In genomic region chr7:105210721-105211205, GRCh38 we compare ENCODE assay signal across 8 cellular contexts.
DNase-seq lines count a peak whose midpoint lies in the region; ATAC-seq, FAIRE-seq and TF ChIP-seq lines count a peak whose summit lies in the region.

No MANE protein-coding gene starts in this region.

- H3K79me2 ChIP-seq in mammary epithelial cell (ENCODE audit: insufficient read depth, low read length) (peaks cover 95% of the 10 kb centered on the region), astrocyte (ENCODE audit: insufficient read depth, low read length) (peaks cover 72% of the 10 kb centered on the region), Karpas-422 (ENCODE audit: low read length) (no peaks in the 10 kb centered on the region)

- ATAC-seq in HG03159 (IDR thresholded peaks at IDR 0.05; ENCODE audit: unreplicated experiment): peak; percentile 91
- ATAC-seq in naive thymus-derived CD4-positive, alpha-beta T cell: peak; percentile 55

- TF ChIP-seq POLR2A in breast epithelium (IDR thresholded peaks at IDR 0.05): no peak

- H4K20me1 ChIP-seq in mammary epithelial cell (ENCODE audit: insufficient read depth, low read length) (no peaks in the 10 kb centered on the region), astrocyte (ENCODE audit: insufficient read depth, low read length) (peaks cover 84% of the 10 kb centered on the region), Karpas-422 (ENCODE audit: insufficient read depth, low read depth, low read length) (peaks cover 48% of the 10 kb centered on the region)

- H3K27ac Mint-ChIP-seq in astrocyte (ENCODE audit: unreplicated experiment): no peak overlapping the region
- H3K27ac Mint-ChIP-seq in naive thymus-derived CD4-positive, alpha-beta T cell: peak overlapping the region; percentile 43 to 87 (median 82)

- H3K4me2 ChIP-seq in mammary epithelial cell (ENCODE audit: insufficient read depth, low read depth, low read length): no peak overlapping the region
- no peak overlapping the region for H3K4me2 ChIP-seq in astrocyte (ENCODE audit: low read length)
- H3K4me2 ChIP-seq in Karpas-422 (ENCODE audit: low read depth, low read length, poor library complexity, severe bottlenecking): no peak overlapping the region

- H3K9ac ChIP-seq in mammary epithelial cell (ENCODE audit: insufficient read depth, low read length) (no peak overlapping the region), astrocyte (ENCODE audit: low read length) (no peak overlapping the region), Karpas-422 (ENCODE audit: low read length) (no peak overlapping the region)

- peaks cover 13% of the 10 kb centered on the region for H3K4me1 Mint-ChIP-seq in astrocyte (ENCODE audit: low read depth, unreplicated experiment)
- H3K4me1 Mint-ChIP-seq in naive thymus-derived CD4-positive, alpha-beta T cell: peaks cover 40 to 99% (median 90%) of the 10 kb centered on the region in 7 donors

- DNase-seq in breast epithelium (ENCODE audit: low spot score in 2 of 2) (no peak), mammary epithelial cell (no peak), astrocyte (ENCODE audit: low read depth) (peak; percentile 35), Karpas-422 (no peak), AG08395 (ENCODE audit: low spot score) (no peak)
- DNase-seq in naive thymus-derived CD4-positive, alpha-beta T cell: peak in 2 of 9 donors; percentile 8 to 9
- no peak for DNase-seq in activated effector memory CD4-positive, alpha-beta T cell treated with anti-CD3 and anti-CD28 coated beads, Interleukin-2, amount 50 U/mL, for 16 hours

- H3K27me3 Mint-ChIP-seq in astrocyte (ENCODE audit: low read depth, unreplicated experiment): no peaks in the 10 kb centered on the region
- no peaks in the 10 kb centered on the region for H3K27me3 Mint-ChIP-seq in naive thymus-derived CD4-positive, alpha-beta T cell

- CTCF ChIA-PET in mammary epithelial cell (lab: Charles Lee; ENCODE audit: low non-redundant PET): no interaction called here
- CTCF ChIA-PET in naive thymus-derived CD4-positive, alpha-beta T cell (lab: Charles Lee): interaction anchor here (0.9 kb wide), 1 partner anchor 10 kb away, joined by 3 read pairs; no protein-coding TSS in a partner anchor

- intact Hi-C loops in breast epithelium (cut with DNase I; ENCODE audit: low total_unique reads): no loop called here
- intact Hi-C loops in mammary epithelial cell (cut with micrococcal nuclease): no loop called here
- intact Hi-C loops in naive thymus-derived CD4-positive, alpha-beta T cell (cut with micrococcal nuclease): loop anchor here in 1 of 2 donors (2.0 to 5.0 kb wide), 3 partner anchors 14 to 1522 kb away; no protein-coding TSS in a partner anchor

- no peak overlapping the region for H3K4me3 ChIP-seq in breast epithelium
- no peak overlapping the region for H3K4me3 ChIP-seq in mammary epithelial cell (replicated peaks in 1 of 3; ENCODE audit: insufficient read depth in 1 of 3, low read depth in 2 of 3, low read length in 3 of 3)
- no peak overlapping the region for H3K4me3 ChIP-seq in astrocyte (ENCODE audit: insufficient read depth, low read depth, low read length)
- H3K4me3 ChIP-seq in naive thymus-derived CD4-positive, alpha-beta T cell (ENCODE audit: low read length): no peak overlapping the region
- no peak overlapping the region for H3K4me3 ChIP-seq in Karpas-422 (ENCODE audit: low read length)

- H3K36me3 ChIP-seq in breast epithelium: no peaks in the 10 kb centered on the region
- H3K36me3 ChIP-seq in mammary epithelial cell (ENCODE audit: insufficient read depth, low read length): no peaks in the 10 kb centered on the region
- no peaks in the 10 kb centered on the region for H3K36me3 ChIP-seq in astrocyte (ENCODE audit: insufficient read depth, low read length)
- no peaks in the 10 kb centered on the region for H3K36me3 ChIP-seq in naive thymus-derived CD4-positive, alpha-beta T cell (ENCODE audit: control insufficient read depth in 2 of 3, insufficient read depth in 3 of 3, low read length in 3 of 3)
- no peaks in the 10 kb centered on the region for H3K36me3 ChIP-seq in Karpas-422 (ENCODE audit: insufficient read depth, low read length)

- POLR2A ChIA-PET in naive thymus-derived CD4-positive, alpha-beta T cell (lab: Charles Lee): no interaction called here

- peak overlapping the region; percentile 8 to 48 for H3K27ac ChIP-seq in breast epithelium
- H3K27ac ChIP-seq in mammary epithelial cell (ENCODE audit: insufficient read depth, low read depth, low read length): no peak overlapping the region
- H3K27ac ChIP-seq in astrocyte (ENCODE audit: low read depth, low read length): no peak overlapping the region
- peak overlapping the region; percentile 30 for H3K27ac ChIP-seq in naive thymus-derived CD4-positive, alpha-beta T cell (ENCODE audit: low read depth, low read length)
- H3K27ac ChIP-seq in Karpas-422 (ENCODE audit: low read length): no peak overlapping the region

- H3K27me3 ChIP-seq in breast epithelium (no peaks in the 10 kb centered on the region), mammary epithelial cell (ENCODE audit: insufficient read depth, low read length) (no peaks in the 10 kb centered on the region), astrocyte (ENCODE audit: insufficient read depth, low read length) (no peaks in the 10 kb centered on the region), Karpas-422 (ENCODE audit: low read length) (no peaks in the 10 kb centered on the region)
- no peaks in the 10 kb centered on the region for H3K27me3 ChIP-seq in naive thymus-derived CD4-positive, alpha-beta T cell (ENCODE audit: control insufficient read depth in 2 of 2, insufficient read depth in 2 of 2, low read length in 2 of 2)

- H3K4me1 ChIP-seq in breast epithelium (no peaks in the 10 kb centered on the region), mammary epithelial cell (ENCODE audit: insufficient read depth, low read length) (no peaks in the 10 kb centered on the region), astrocyte (ENCODE audit: insufficient read depth, low read length) (no peaks in the 10 kb centered on the region), Karpas-422 (ENCODE audit: low read length) (peaks cover 4% of the 10 kb centered on the region; the same call in 1 of the 2 replicates)
- H3K4me1 ChIP-seq in naive thymus-derived CD4-positive, alpha-beta T cell (ENCODE audit: control insufficient read depth in 2 of 2, insufficient read depth in 2 of 2, low read length in 2 of 2): peaks cover 0 to 26% of the 10 kb centered on the region in 2 donors

- dilution Hi-C loops in mammary epithelial cell (cut with HindIII; ENCODE audit: low sequenced_read_pairs): no loop called here

- H3K36me3 Mint-ChIP-seq in astrocyte (ENCODE audit: low read depth, unreplicated experiment): no peaks in the 10 kb centered on the region
- peaks cover 0 to 16% (median 12%) of the 10 kb centered on the region in 5 donors for H3K36me3 Mint-ChIP-seq in naive thymus-derived CD4-positive, alpha-beta T cell

- H2AFZ ChIP-seq in mammary epithelial cell (ENCODE audit: low read depth, low read length) (no peak overlapping the region), astrocyte (ENCODE audit: low read depth, low read length) (no peak overlapping the region), Karpas-422 (ENCODE audit: low read length) (no peak overlapping the region)

- H3K4me3 Mint-ChIP-seq in astrocyte (ENCODE audit: unreplicated experiment): no peak overlapping the region
- peak overlapping the region in 9 of 10 donors; percentile 7 to 62 (median 42) for H3K4me3 Mint-ChIP-seq in naive thymus-derived CD4-positive, alpha-beta T cell

- no TSS peak for BruUV-seq in mammary epithelial cell (replicated peaks; lab: Mats Ljungman, UMichigan)

- H3K9me3 Mint-ChIP-seq in astrocyte (ENCODE audit: unreplicated experiment): peaks cover 4% of the 10 kb centered on the region
- peaks cover 0 to 7% (median 0%) of the 10 kb centered on the region in 11 donors for H3K9me3 Mint-ChIP-seq in naive thymus-derived CD4-positive, alpha-beta T cell

- no peaks in the 10 kb centered on the region for H3K9me2 ChIP-seq in Karpas-422 (replicated peaks; ENCODE audit: insufficient read depth, low read length)

- in situ Hi-C loops in mammary epithelial cell (cut with MboI; ENCODE audit: low sequenced_read_pairs in 2 of 2): no loop called here

- no peak for FAIRE-seq in astrocyte (lab: Jason Lieb, UNC)

- H3K9me3 ChIP-seq in breast epithelium: no peaks in the 10 kb centered on the region
- H3K9me3 ChIP-seq in mammary epithelial cell (replicated peaks; ENCODE audit: insufficient read depth, low read length): peaks cover 3% of the 10 kb centered on the region
- H3K9me3 ChIP-seq in astrocyte (ENCODE audit: insufficient read depth, low read depth, low read length): no peaks in the 10 kb centered on the region
- no peaks in the 10 kb centered on the region for H3K9me3 ChIP-seq in naive thymus-derived CD4-positive, alpha-beta T cell (ENCODE audit: control insufficient read depth in 2 of 3, low read length in 3 of 3)
- no peaks in the 10 kb centered on the region for H3K9me3 ChIP-seq in Karpas-422 (ENCODE audit: low read length)

- no peak for TF ChIP-seq CTCF in breast epithelium (IDR thresholded peaks at IDR 0.05)
- TF ChIP-seq CTCF in mammary epithelial cell (conservative IDR thresholded peaks at IDR 0.05 in 1 of 2, IDR thresholded peaks at IDR 0.05 in 1 of 2; ENCODE audit: extremely low read depth in 1 of 2, insufficient read depth in 1 of 2, low read depth in 1 of 2, low read length in 2 of 2): no peak
- TF ChIP-seq CTCF in astrocyte (IDR thresholded peaks at IDR 0.05; ENCODE audit: insufficient read depth, low read depth, low read length): no peak

- whole genome bisulfite sequencing in mammary epithelial cell (ENCODE audit: low coverage, missing lambda C conversion rate): 95% methylated on average over 5 of the region's 5 CpGs

Comparison
In these comparisons a context has a peak if more than half of its experiments do, and no peak if none do; other contexts are left out.
1. H3K27ac ChIP-seq: peak in breast epithelium (2 of 2) and naive thymus-derived CD4-positive, alpha-beta T cell (single experiment); none in mammary epithelial cell (single experiment), astrocyte (single experiment) and Karpas-422 (single experiment).